ENCODE assay signal across 15 cellular contexts in genomic region chr13:69292789-69293425, GRCh38.
"Had no signal": no experiment of that assay in that cellular context is flagged by ENCODE, and none has a peak within 500 bp of the region (broad histone marks: within the 10 kb centered on the region; RNA-seq: fewer than 3 reads in every experiment).

No MANE protein-coding gene starts in this region.

- DNase-seq: activated CD4-positive, alpha-beta memory T cell treated with anti-CD3 and anti-CD28 coated beads, Interleukin-2, amount 10 ng/mL, durations not matched to agents 7 days and 5 days; activated CD8-positive, alpha-beta memory T cell treated with anti-CD3 and anti-CD28 coated beads, Interleukin-2, amount 50 U/mL, for 4 hours; activated naive CD4-positive, alpha-beta T cell treated with Interleukin-2 at 50 U/mL for 16 hours; activated naive CD8-positive, alpha-beta T cell treated with anti-CD3 and anti-CD28 coated beads, Interleukin-2, amount 50 U/mL, for 24 hours; glutamatergic neuron; immature natural killer cell; left colon; mammary epithelial cell; natural killer cell; occipital lobe; right cardiac atrium; small intestine had no signal

- H3K27ac Mint-ChIP-seq: activated CD4-positive, alpha-beta memory T cell treated with anti-CD3 and anti-CD28 coated beads, Interleukin-2, amount 10 ng/mL, durations not matched to agents 7 days and 5 days; activated naive CD8-positive, alpha-beta T cell treated with anti-CD3 and anti-CD28 coated beads, Interleukin-2, amount 50 U/mL, for 24 hours; activated T-helper 1 cell treated with anti-CD3 and anti-CD28 coated beads, Interleukin-12 subunit alpha, Interleukin-12 subunit beta, Interleukin-2, Interleukin-4 antibody, amounts not matched to agents 30 ng/mL and 10 ng/mL and 1 ng/mL, durations not matched to agents 14 hours and 24 hours and 36 hours; immature natural killer cell; natural killer cell; progenitor cell of endocrine pancreas had no signal

- H3K27me3 Mint-ChIP-seq: activated CD4-positive, alpha-beta memory T cell treated with anti-CD3 and anti-CD28 coated beads, Interleukin-2, amount 10 ng/mL, durations not matched to agents 7 days and 5 days; activated naive CD8-positive, alpha-beta T cell treated with anti-CD3 and anti-CD28 coated beads, Interleukin-2, amount 50 U/mL, for 24 hours; progenitor cell of endocrine pancreas had no signal

- H3K4me1 Mint-ChIP-seq: activated CD4-positive, alpha-beta memory T cell treated with anti-CD3 and anti-CD28 coated beads, Interleukin-2, amount 10 ng/mL, durations not matched to agents 7 days and 5 days; activated naive CD8-positive, alpha-beta T cell treated with anti-CD3 and anti-CD28 coated beads, Interleukin-2, amount 50 U/mL, for 24 hours; natural killer cell had no signal

- H3K36me3 Mint-ChIP-seq: immature natural killer cell, natural killer cell had no signal

- ATAC-seq: activated naive CD8-positive, alpha-beta T cell treated with anti-CD3 and anti-CD28 coated beads, Interleukin-2, amount 50 U/mL, for 24 hours; esophagus mucosa; left colon; natural killer cell; right cardiac atrium had no signal

- H3K4me3 Mint-ChIP-seq: activated CD4-positive, alpha-beta memory T cell treated with anti-CD3 and anti-CD28 coated beads, Interleukin-2, amount 10 ng/mL, durations not matched to agents 7 days and 5 days; activated naive CD8-positive, alpha-beta T cell treated with anti-CD3 and anti-CD28 coated beads, Interleukin-2, amount 50 U/mL, for 24 hours; activated T-helper 1 cell treated with anti-CD3 and anti-CD28 coated beads, Interleukin-12 subunit alpha, Interleukin-12 subunit beta, Interleukin-2, Interleukin-4 antibody, amounts not matched to agents 30 ng/mL and 10 ng/mL and 1 ng/mL, durations not matched to agents 14 hours and 24 hours and 36 hours; immature natural killer cell; natural killer cell had no signal
